Comparison of ENCODE assay signal across 8 cellular contexts in genomic region chr2:96359310-96359709, GRCh38. TPM values are rescaled to one million over a fixed set of nuclear protein-coding genes. Genes with fewer than 3 reads are reported as not detected.
DNase-seq lines count a peak whose midpoint lies in the region; ATAC-seq and TF ChIP-seq lines count a peak whose summit lies in the region.

No MANE protein-coding gene starts in this region.

- peak; percentile 38 for ATAC-seq in mucosa of descending colon
- no peak for ATAC-seq in HG02610 (IDR thresholded peaks at IDR 0.05; ENCODE audit: unreplicated experiment)

- no peaks in the 10 kb centered on the region for H3K4me1 ChIP-seq in OCI-LY1 (ENCODE audit: insufficient read depth, low read length, severe bottlenecking)
- no peaks in the 10 kb centered on the region for H3K4me1 ChIP-seq in mucosa of descending colon (ENCODE audit: low read depth)

- H3K9me3 Mint-ChIP-seq in activated naive CD8-positive, alpha-beta T cell treated with anti-CD3 and anti-CD28 coated beads for 36 hours = no peaks in the 10 kb centered on the region

- no peaks in the 10 kb centered on the region for H3K27me3 Mint-ChIP-seq in activated naive CD8-positive, alpha-beta T cell treated with anti-CD3 and anti-CD28 coated beads for 36 hours

- H3K4me3 ChIP-seq in OCI-LY1 (ENCODE audit: low read depth, low read length, poor library complexity, severe bottlenecking) (no peak overlapping the region), mucosa of descending colon (no peak overlapping the region)

- H3K36me3 Mint-ChIP-seq in activated naive CD8-positive, alpha-beta T cell treated with anti-CD3 and anti-CD28 coated beads for 36 hours = peaks cover 49% of the 10 kb centered on the region

- no peaks in the 10 kb centered on the region for H3K4me1 Mint-ChIP-seq in activated naive CD8-positive, alpha-beta T cell treated with anti-CD3 and anti-CD28 coated beads for 36 hours

- TF ChIP-seq CTCF in GM10248 (IDR thresholded peaks at IDR 0.05; ENCODE audit: control extremely low read depth, extremely low read depth, low read depth, missing control alignments) = peak; percentile 21
- peak; percentile 38; the same call in 1 of the 2 replicates for TF ChIP-seq CTCF in OCI-LY1 (IDR thresholded peaks at IDR 0.05; ENCODE audit: low read length)
- TF ChIP-seq CTCF in mucosa of descending colon (IDR thresholded peaks at IDR 0.05) = no peak

- no peaks in the 10 kb centered on the region for H4K20me1 ChIP-seq in OCI-LY1 (ENCODE audit: insufficient read depth, low read length)

- no peak overlapping the region for H3K9ac ChIP-seq in OCI-LY1 (ENCODE audit: low read length)

- POLR2A ChIA-PET in GM10248 (lab: Yijun Ruan, JAX) = no interaction called here

- no peak overlapping the region for H3K4me2 ChIP-seq in OCI-LY1 (ENCODE audit: low read length)

- no peaks in the 10 kb centered on the region for H3K27me3 ChIP-seq in OCI-LY1 (ENCODE audit: insufficient read depth, low read length)

- H3K4me3 Mint-ChIP-seq in activated naive CD8-positive, alpha-beta T cell treated with anti-CD3 and anti-CD28 coated beads for 36 hours = no peak overlapping the region

- intact Hi-C loops in mucosa of descending colon (cut with DNase I, micrococcal nuclease) = no loop called here

- no peak overlapping the region for H2AFZ ChIP-seq in OCI-LY1 (ENCODE audit: low read length)

- DNase-seq in GM10248 (ENCODE audit: extremely low spot score) = no peak
- peak; percentile 10 for DNase-seq in activated naive CD8-positive, alpha-beta T cell treated with anti-CD3 and anti-CD28 coated beads for 36 hours
- DNase-seq in mucosa of descending colon = peak in 1 of 3 donors; percentile 41
- no peak for DNase-seq in NCI-H1436 treated with DMSO at 0.1 percent for 48 hours (lab: John Stamatoyannopoulos, UW)
- DNase-seq in NCI-H446 treated with DMSO at 0.1 percent for 48 hours (lab: John Stamatoyannopoulos, UW) = no peak
- DNase-seq in NCI-H2107 treated with DMSO at 0.1 percent for 48 hours (lab: John Stamatoyannopoulos, UW; ENCODE audit: unreplicated experiment) = no peak

- no peaks in the 10 kb centered on the region for H3K9me2 ChIP-seq in OCI-LY1 (ENCODE audit: low read depth, low read length)

- H3K36me3 ChIP-seq in OCI-LY1 (ENCODE audit: insufficient read depth, low read length) = peaks cover 95% of the 10 kb centered on the region
- H3K36me3 ChIP-seq in mucosa of descending colon (ENCODE audit: low read depth) = no peaks in the 10 kb centered on the region

- no peak overlapping the region for H3K27ac Mint-ChIP-seq in activated naive CD8-positive, alpha-beta T cell treated with anti-CD3 and anti-CD28 coated beads for 36 hours

- no peaks in the 10 kb centered on the region for H3K9me3 ChIP-seq in OCI-LY1 (ENCODE audit: low read length)
- no peaks in the 10 kb centered on the region for H3K9me3 ChIP-seq in mucosa of descending colon

- CTCF ChIA-PET in GM10248 (lab: Yijun Ruan, JAX) = interaction anchor here (1.3 to 2.1 kb wide), 2 partner anchors 15 to 150 kb away, joined by 3 to 6 read pairs; no protein-coding TSS in a partner anchor

- no peaks in the 10 kb centered on the region for H3F3A ChIP-seq in OCI-LY1 (ENCODE audit: insufficient read depth, low read length)

- no peaks in the 10 kb centered on the region for H3K79me2 ChIP-seq in OCI-LY1 (ENCODE audit: insufficient read depth, low read length)

- no peak overlapping the region for H3K27ac ChIP-seq in OCI-LY1 (ENCODE audit: low read depth, low read length, poor library complexity, severe bottlenecking)

RNA-seq across cellular contexts. Expression of gene NCAPH, which starts 23.7 kb away (rescaled TPM):
- total RNA-seq in activated naive CD8-positive, alpha-beta T cell treated with anti-CD3 and anti-CD28 coated beads for 36 hours = 10 to 100 TPM; 82.3 to 85.0 TPM
- 10 to 100 TPM in 1 of 3 donors, 1 to 10 TPM in 2; 2.8 to 13.4 (median 4.6) TPM for total RNA-seq in mucosa of descending colon

RNA-seq across cellular contexts. Expression of gene ITPRIPL1, which starts 34.2 kb away (rescaled TPM):
- 10 to 100 TPM; 44.8 to 46.0 TPM for total RNA-seq in activated naive CD8-positive, alpha-beta T cell treated with anti-CD3 and anti-CD28 coated beads for 36 hours
- total RNA-seq in mucosa of descending colon = 1 to 10 TPM in 2 of 3 donors, under 1 TPM in 1; 0.43 to 1.4 (median 1.3) TPM

RNA-seq across cellular contexts. Expression of gene SNRNP200, which starts 54.0 kb away (rescaled TPM):
- total RNA-seq in activated naive CD8-positive, alpha-beta T cell treated with anti-CD3 and anti-CD28 coated beads for 36 hours = 100 to 1,000 TPM; 196 to 202 TPM
- 100 to 1,000 TPM in 2 of 3 donors, 10 to 100 TPM in 1; 95.8 to 113 (median 106) TPM for total RNA-seq in mucosa of descending colon

Comparison
In these comparisons a context has a peak if more than half of its experiments do, and no peak if none do; other contexts are left out.
1. RNA of gene NCAPH, which starts 23.7 kb away (total RNA-seq): 82.3 to 85.0 TPM in activated naive CD8-positive, alpha-beta T cell treated with anti-CD3 and anti-CD28 coated beads for 36 hours; 2.8 to 13.4 TPM in mucosa of descending colon; every median in the first group is over 4 times any median in the second.
2. RNA of gene ITPRIPL1, which starts 34.2 kb away (total RNA-seq): 44.8 to 46.0 TPM in activated naive CD8-positive, alpha-beta T cell treated with anti-CD3 and anti-CD28 coated beads for 36 hours; 0.43 to 1.4 TPM in mucosa of descending colon; every median in the first group is over 10 times any median in the second.